In the genomic region with DNA sequence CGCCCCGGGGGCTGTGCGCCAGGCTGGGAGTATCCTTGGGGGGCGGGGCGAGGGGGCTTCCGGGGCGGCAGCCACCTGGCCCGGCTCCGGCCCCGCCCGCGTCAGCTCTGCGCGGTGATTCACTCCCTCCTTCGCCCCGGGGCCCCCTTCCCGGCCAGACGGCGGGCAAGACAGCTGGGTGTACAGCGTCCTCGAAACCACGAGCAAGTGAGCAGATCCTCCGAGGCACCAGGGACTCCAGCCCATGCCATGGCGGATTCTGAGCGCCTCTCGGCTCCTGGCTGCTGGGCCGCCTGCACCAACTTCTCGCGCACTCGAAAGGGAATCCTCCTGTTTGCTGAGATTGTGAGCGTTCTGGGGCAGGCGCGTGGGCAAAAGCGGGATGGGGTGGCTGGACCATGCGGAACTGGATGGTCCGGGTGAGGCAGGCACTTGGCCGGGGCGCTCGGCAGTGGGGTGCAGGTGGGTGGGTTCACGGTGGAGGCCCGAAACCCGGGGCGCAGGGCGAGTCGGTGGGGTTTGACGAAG, we compare ENCODE assay signal across 8 cellular contexts. TPM values are rescaled to one million over a fixed set of nuclear protein-coding genes. Genes with fewer than 3 reads are reported as not detected.
DNase-seq lines count a peak whose midpoint lies in the region; ATAC-seq, FAIRE-seq and TF ChIP-seq lines count a peak whose summit lies in the region.

A gene with protein sequence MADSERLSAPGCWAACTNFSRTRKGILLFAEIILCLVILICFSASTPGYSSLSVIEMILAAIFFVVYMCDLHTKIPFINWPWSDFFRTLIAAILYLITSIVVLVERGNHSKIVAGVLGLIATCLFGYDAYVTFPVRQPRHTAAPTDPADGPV (plus strand): TSS at position 147 of the 528 bp plus-strand sequence. CDS start 103 bp downstream, at position 250.

- H4K20me1 ChIP-seq in astrocyte (ENCODE audit: insufficient read depth, low read length) = peaks cover 9% of the 10 kb centered on the region

- H3K36me3 Mint-ChIP-seq in T-helper 17 cell (ENCODE audit: low read depth) = no peaks in the 10 kb centered on the region
- peaks cover 7% of the 10 kb centered on the region for H3K36me3 Mint-ChIP-seq in astrocyte (ENCODE audit: low read depth, unreplicated experiment)

- DNase-seq in 8988T (peak; percentile 73), HT1080 (ENCODE audit: low read depth) (peak; percentile 57), T-helper 17 cell (peak in 2 of 3 donors; percentile 63 to 69), astrocyte (ENCODE audit: low read depth) (peak; percentile 24), NCI-H187 treated with DMSO at 0.1 percent for 48 hours (lab: John Stamatoyannopoulos, UW) (no peak)
- DNase-seq in stimulated activated CD4-positive, alpha-beta T cell treated with anti-CD3 and anti-CD28 coated beads, Interleukin-15, amount 100 ng/mL, for 1 hour (ENCODE audit: low read depth in 1 of 2, low spot score in 1 of 2) = peak; percentile 60 to 61

- H3K27me3 Mint-ChIP-seq in T-helper 17 cell (no peaks in the 10 kb centered on the region), astrocyte (ENCODE audit: low read depth, unreplicated experiment) (no peaks in the 10 kb centered on the region)

- ATAC-seq in GM18868 (IDR thresholded peaks at IDR 0.05; ENCODE audit: unreplicated experiment) = peak; percentile 44
- ATAC-seq in T-helper 17 cell = peak; percentile 50

- no peaks in the 10 kb centered on the region for H3K36me3 ChIP-seq in astrocyte (ENCODE audit: insufficient read depth, low read length)

- H3K4me2 ChIP-seq in astrocyte (ENCODE audit: low read length) = peak within 1 kb of the TSS; percentile 88

- peak within 1 kb of the TSS; percentile 87 for H3K9ac ChIP-seq in astrocyte (ENCODE audit: low read length)

- H3K4me3 ChIP-seq in astrocyte (ENCODE audit: insufficient read depth, low read depth, low read length) (peak within 1 kb of the TSS; percentile 75), iPS-18c (ENCODE audit: insufficient read depth, low read depth, low read length) (peak within 1 kb of the TSS; percentile 44)

- H3K27ac Mint-ChIP-seq in T-helper 17 cell (peak within 1 kb of the TSS; percentile 71), astrocyte (ENCODE audit: unreplicated experiment) (peak within 1 kb of the TSS; percentile 62)

- no peaks in the 10 kb centered on the region for H3K9me3 Mint-ChIP-seq in astrocyte (ENCODE audit: unreplicated experiment)

- no peaks in the 10 kb centered on the region for H3K27me3 ChIP-seq in astrocyte (ENCODE audit: insufficient read depth, low read length)

- H3K4me3 Mint-ChIP-seq in T-helper 17 cell = peak within 1 kb of the TSS; percentile 90
- H3K4me3 Mint-ChIP-seq in astrocyte (ENCODE audit: unreplicated experiment) = peak within 1 kb of the TSS; percentile 86

- no peak for TF ChIP-seq CTCF in astrocyte (IDR thresholded peaks at IDR 0.05; ENCODE audit: insufficient read depth, low read depth, low read length)

- peaks cover 17% of the 10 kb centered on the region for H3K4me1 ChIP-seq in astrocyte (ENCODE audit: insufficient read depth, low read length)

- peaks cover 22% of the 10 kb centered on the region for H3K79me2 ChIP-seq in astrocyte (ENCODE audit: insufficient read depth, low read length)

- no peak for FAIRE-seq in astrocyte (lab: Jason Lieb, UNC)

- peak within 1 kb of the TSS; percentile 54 for H2AFZ ChIP-seq in astrocyte (ENCODE audit: low read depth, low read length)

- H3K27ac ChIP-seq in astrocyte (ENCODE audit: low read depth, low read length) = peak within 1 kb of the TSS; percentile 77

- peaks cover 18% of the 10 kb centered on the region for H3K4me1 Mint-ChIP-seq in T-helper 17 cell
- H3K4me1 Mint-ChIP-seq in astrocyte (ENCODE audit: low read depth, unreplicated experiment) = peaks cover 4% of the 10 kb centered on the region

- H3K9me3 ChIP-seq in T-helper 17 cell (ENCODE audit: control insufficient read depth, low read length, poor library complexity, severe bottlenecking) = no peaks in the 10 kb centered on the region
- no peaks in the 10 kb centered on the region for H3K9me3 ChIP-seq in astrocyte (ENCODE audit: insufficient read depth, low read depth, low read length)
- peaks cover 8% of the 10 kb centered on the region for H3K9me3 ChIP-seq in iPS-18c (ENCODE audit: control insufficient read depth, insufficient read depth, low read length)

RNA-seq across cellular contexts. Expression of the gene that starts here (rescaled TPM):
- 126 and 199 TPM in 2 replicates for total RNA-seq in HT1080 (2014; rRNA removed; shearing (Covaris generic))
- 159 and 183 TPM in 2 replicates for polyA plus RNA-seq in HT1080 (2015; cell fraction: cytosol; rRNA removed)
- 50.7 and 61.2 TPM in 2 replicates for polyA plus RNA-seq in HT1080 (2015; cell fraction: nucleus; rRNA removed)
- 100 to 1,000 TPM; 180 to 203 TPM for total RNA-seq in T-helper 17 cell
- total RNA-seq in astrocyte = 109 TPM in 2 replicates
